9 cellular contexts compared by ENCODE assay signal in the genomic region with DNA sequence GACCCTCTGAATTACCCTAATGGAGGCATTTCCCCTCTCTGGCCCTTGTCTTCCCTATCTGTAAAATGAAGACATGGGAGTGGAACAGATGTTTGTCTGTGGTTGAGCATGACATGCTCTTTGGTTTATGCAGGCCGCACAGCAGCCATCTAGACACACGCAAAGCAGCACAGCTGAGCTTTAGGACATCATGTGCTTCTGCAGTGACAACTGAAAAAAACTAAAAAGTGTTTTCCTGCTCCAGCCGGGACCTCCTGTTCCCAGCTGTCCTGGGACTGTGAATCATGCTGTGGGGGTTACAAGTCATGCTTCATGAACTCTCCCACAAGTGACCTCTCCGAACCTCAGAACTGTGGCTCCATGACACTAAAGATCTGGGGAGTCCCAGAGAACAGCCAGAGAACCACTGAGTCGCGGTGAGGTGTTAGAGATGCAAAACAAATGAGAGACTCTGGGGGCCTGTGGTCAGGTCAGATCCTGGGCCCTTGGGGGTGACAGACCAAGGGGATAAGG. TPM values are rescaled to one million over a fixed set of nuclear protein-coding genes. Genes with fewer than 3 reads are reported as not detected.
DNase-seq lines count a peak whose midpoint lies in the region; ATAC-seq, FAIRE-seq and TF ChIP-seq lines count a peak whose summit lies in the region.
"Had no signal": no experiment of that assay in that cellular context is flagged by ENCODE, and none has a peak within 500 bp of the region (broad histone marks: within the 10 kb centered on the region; RNA-seq: fewer than 3 reads in every experiment).

No MANE protein-coding gene starts in this region.

- no peaks in the 10 kb centered on the region for H3K9me3 ChIP-seq in Karpas-422 (ENCODE audit: low read length)
- H3K9me3 ChIP-seq in K562 (replicated peaks; ENCODE audit: control insufficient read depth, insufficient read depth, low read depth, low read length), result no peaks in the 10 kb centered on the region
- H3K9me3 ChIP-seq in mucosa of descending colon, result no peaks in the 10 kb centered on the region

- CTCF ChIA-PET in K562 (lab: Yijun Ruan, JAX; ENCODE audit: low intra/inter-chr PET ratio), result no interaction called here

- no peaks in the 10 kb centered on the region for H3K9me1 ChIP-seq in K562 (ENCODE audit: control insufficient read depth, insufficient read depth, low read length)

- H3K4me2 ChIP-seq in Karpas-422 (ENCODE audit: low read depth, low read length, poor library complexity, severe bottlenecking), result no peak overlapping the region
- H3K4me2 ChIP-seq in K562 (ENCODE audit: insufficient read depth, low read length), result no peak overlapping the region

- in situ Hi-C loops in K562 (cut with MboI), result no loop called here

- H2AFZ ChIP-seq in Karpas-422 (ENCODE audit: low read length), result no peak overlapping the region
- no peak overlapping the region for H2AFZ ChIP-seq in K562 (ENCODE audit: low read depth, low read length)

- ATAC-seq in GM21717 (IDR thresholded peaks at IDR 0.05; ENCODE audit: unreplicated experiment) (peak; percentile 48), K562 (no peak), mucosa of descending colon (peak; percentile 5)

- FAIRE-seq in K562 (lab: Jason Lieb, UNC), result no peak
- FAIRE-seq: TTC549 had no signal

- no peaks in the 10 kb centered on the region for H4K20me1 ChIP-seq in Karpas-422 (ENCODE audit: insufficient read depth, low read depth, low read length)
- H4K20me1 ChIP-seq in K562 (replicated peaks; ENCODE audit: control insufficient read depth, insufficient read depth, low read length), result no peaks in the 10 kb centered on the region

- H3K4me3 ChIP-seq in GM12875 (ENCODE audit: low read depth, low read length) (peak overlapping the region; percentile 88), Karpas-422 (ENCODE audit: low read length) (no peak overlapping the region), K562 (no peak overlapping the region), mucosa of descending colon (no peak overlapping the region)

- H3K9me2 ChIP-seq in Karpas-422 (replicated peaks; ENCODE audit: insufficient read depth, low read length), result no peaks in the 10 kb centered on the region

- H3K79me2 ChIP-seq in Karpas-422 (ENCODE audit: low read length) (no peaks in the 10 kb centered on the region), K562 (ENCODE audit: control insufficient read depth, insufficient read depth, low read length) (peaks cover 9% of the 10 kb centered on the region; the same call in 1 of the 3 replicates)

- H3K27ac ChIP-seq in Karpas-422 (ENCODE audit: low read length) (no peak overlapping the region), K562 (ENCODE audit: extremely low read depth, low read depth, low read length) (no peak overlapping the region)

- TF ChIP-seq CTCF in GM12875 (IDR thresholded peaks at IDR 0.05; ENCODE audit: borderline replicate concordance, insufficient read depth, low read depth, low read length), result no peak
- TF ChIP-seq CTCF in K562 (IDR thresholded peaks at IDR 0.05 in 2 of 3, conservative IDR thresholded peaks at IDR 0.05 in 1 of 3; ENCODE audit: insufficient read depth in 2 of 3, low read depth in 1 of 3, low read length in 3 of 3), result no peak
- no peak for TF ChIP-seq CTCF in mucosa of descending colon (IDR thresholded peaks at IDR 0.05)

- 48% methylated on average over 6 of the region's 6 CpGs for WGBS in K562 (ENCODE audit: insufficient coverage, low coverage, missing lambda C conversion rate)

- no peak for TF ChIP-seq POLR2A in K562 (conservative IDR thresholded peaks at IDR 0.05)

- POLR2A ChIA-PET in K562 (lab: Yijun Ruan, JAX), result interaction anchor here (1.4 to 1.6 kb wide), 2 partner anchors 10 to 17 kb away, joined by 4 to 5 read pairs; no protein-coding TSS in a partner anchor

- no peak for TF ChIP-seq EP300 in K562 (IDR thresholded peaks at IDR 0.05; ENCODE audit: low read length)

- intact Hi-C loops in K562 (cut with micrococcal nuclease), result no loop called here
- intact Hi-C loops in mucosa of descending colon (cut with DNase I, micrococcal nuclease), result no loop called here

- H3K4me1 ChIP-seq in Karpas-422 (ENCODE audit: low read length), result peaks cover 8% of the 10 kb centered on the region
- peaks cover 18 to 23% of the 10 kb centered on the region in 2 experiments for H3K4me1 ChIP-seq in K562 (replicated peaks in 1 of 2; ENCODE audit: control insufficient read depth in 2 of 2, insufficient read depth in 2 of 2, low read length in 2 of 2)
- peaks cover 59% of the 10 kb centered on the region for H3K4me1 ChIP-seq in mucosa of descending colon (ENCODE audit: low read depth)

- BruUV-seq in K562 (replicated peaks; lab: Mats Ljungman, UMichigan), result no TSS peak

- TF ChIP-seq RAD21 in K562 (CRISPR knock-in tag; conservative IDR thresholded peaks at IDR 0.05 in 1 of 2, IDR thresholded peaks at IDR 0.05 in 1 of 2), result no peak

- H3K36me3 ChIP-seq in Karpas-422 (ENCODE audit: insufficient read depth, low read length) (no peaks in the 10 kb centered on the region), K562 (ENCODE audit: control insufficient read depth, insufficient read depth, low read length) (no peaks in the 10 kb centered on the region), mucosa of descending colon (ENCODE audit: low read depth) (no peaks in the 10 kb centered on the region)

- no peak overlapping the region for H3K9ac ChIP-seq in Karpas-422 (ENCODE audit: low read length)
- no peak overlapping the region; a peak in 1 of 4 replicates for H3K9ac ChIP-seq in K562 (ENCODE audit: insufficient read depth in 1 of 2, low read depth in 2 of 2, low read length in 2 of 2)

- DNase-seq in Karpas-422, result peak; percentile 40
- DNase-seq in K562 (ENCODE audit: extremely low read depth in 1 of 4, low spot score in 3 of 4), result no peak
- DNase-seq in mucosa of descending colon, result peak; percentile 33 to 56 (median 42)
- DNase-seq in NCI-H2029 treated with DMSO at 0.1 percent for 48 hours (lab: John Stamatoyannopoulos, UW), result no peak
- DNase-seq in pons (ENCODE audit: low spot score), result no peak
- DNase-seq in activated gamma-delta T cell (lab: John Stamatoyannopoulos, UW), result no peak

- H3K27me3 ChIP-seq in Karpas-422 (ENCODE audit: low read length) (no peaks in the 10 kb centered on the region), K562 (ENCODE audit: control insufficient read depth in 2 of 2, insufficient read depth in 2 of 2, low read length in 2 of 2) (no peaks in the 10 kb centered on the region)

TF ChIP-seq in K562, 482 proteins besides CTCF, POLR2A, EP300 and RAD21 (continues in another document):
- TF ChIP-seq DACH1 (IDR thresholded peaks at IDR 0.05; ENCODE audit: partially characterized antibody) (no peak), CBFA2T3 (IDR thresholded peaks at IDR 0.05) (peak; percentile 36; the same call in 1 of the 2 replicates), ESRRB (CRISPR knock-in tag; IDR thresholded peaks at IDR 0.05; ENCODE audit: borderline replicate concordance) (no peak)

RNA-seq across cellular contexts. Expression of a gene that starts 1.7 kb away (rescaled TPM):
- total RNA-seq in Karpas-422 (2014; rRNA removed; shearing (Covaris generic); ENCODE audit: low replicate concordance), result not detected in 2 replicates
- total RNA-seq in K562 (2011; cell fraction: chromatin; rRNA removed; ENCODE audit: low replicate concordance), result 5.3 and 6.3 TPM in 2 replicates
- 3.0 and 4.2 TPM in 2 replicates for total RNA-seq in K562 (2011; cell fraction: nucleolus; rRNA removed)
- total RNA-seq in K562 (2011; cell fraction: nucleoplasm; rRNA removed), result 5.6 and 6.4 TPM in 2 replicates
- total RNA-seq in K562 (2014; rRNA removed) (13.6 and 20.2 TPM in 2 replicates), K562 (2014; rRNA removed; fragmentation: Illumina TruSeq; extraction: Trizol) (14.6 and 15.8 TPM in 2 replicates), K562 (2015; rRNA removed; fragmentation: Illumina TruSeq; extraction: Trizol) (27.7 and 28.5 TPM in 2 replicates), K562 (2021) (13.0 and 13.7 TPM in 2 replicates), mucosa of descending colon (10 to 100 TPM in 2 of 3 donors, 1 to 10 TPM in 1; 9.3 to 21.6 (median 19.2) TPM)
- polyA plus RNA-seq in K562 (2011; rRNA removed) (13.9 and 29.5 TPM in 2 replicates), K562 (2014; fragmentation: Illumina TruSeq; extraction: Trizol) (18.8 and 19.7 TPM in 2 replicates), K562 (2014; fragmentation: Nextera tagmentation; extraction: Ambion mirVana) (1 to 10 TPM; 4.1 to 6.7 TPM), K562 (2014; rRNA removed) (12.8 and 13.5 TPM in 2 replicates)
- polyA plus RNA-seq in K562 (2011; cell fraction: cytosol; rRNA removed), result 13.9 and 39.1 TPM in 2 replicates
- 7.9 and 20.9 TPM in 2 replicates for polyA plus RNA-seq in K562 (2011; cell fraction: nucleus; rRNA removed)
- 24.7 and 45.6 TPM in 2 replicates for polyA plus RNA-seq in K562 (2012)
- 5.6 and 14.2 TPM in 2 replicates for polyA minus RNA-seq in K562 (2011; rRNA and poly(A)+ RNA removed)
- polyA minus RNA-seq in K562 (2011; cell fraction: cytosol; rRNA and poly(A)+ RNA removed), result 4.0 and 5.6 TPM in 2 replicates
- polyA minus RNA-seq in K562 (2011; cell fraction: nucleus; rRNA and poly(A)+ RNA removed), result 2.3 and 5.7 TPM in 2 replicates

RNA-seq across cellular contexts. Expression of a gene that starts 21.4 kb away (rescaled TPM):
- total RNA-seq in Karpas-422 (2014; rRNA removed; shearing (Covaris generic); ENCODE audit: low replicate concordance), result 20.5 and 37.5 TPM in 2 replicates
- total RNA-seq in K562 (2011; cell fraction: chromatin; rRNA removed; ENCODE audit: low replicate concordance), result 64.1 and 143 TPM in 2 replicates
- total RNA-seq in K562 (2011; cell fraction: nucleolus; rRNA removed), result 28.9 and 49.2 TPM in 2 replicates
- total RNA-seq in K562 (2011; cell fraction: nucleoplasm; rRNA removed), result 56.8 and 84.8 TPM in 2 replicates
- total RNA-seq in K562 (2014; rRNA removed), result 34.5 and 35.2 TPM in 2 replicates
- total RNA-seq in K562 (2014; rRNA removed; fragmentation: Illumina TruSeq; extraction: Trizol), result 51.0 and 56.8 TPM in 2 replicates
- total RNA-seq in K562 (2015; rRNA removed; fragmentation: Illumina TruSeq; extraction: Trizol), result 45.4 and 49.9 TPM in 2 replicates
- total RNA-seq in K562 (2021), result 57.0 and 64.8 TPM in 2 replicates
- polyA plus RNA-seq in K562 (2011; rRNA removed), result 56.8 and 75.0 TPM in 2 replicates
- 30.5 and 54.8 TPM in 2 replicates for polyA plus RNA-seq in K562 (2011; cell fraction: cytosol; rRNA removed)
- polyA plus RNA-seq in K562 (2011; cell fraction: nucleus; rRNA removed), result 48.6 and 85.0 TPM in 2 replicates
- 40.1 and 49.3 TPM in 2 replicates for polyA plus RNA-seq in K562 (2012)
- 57.0 and 64.9 TPM in 2 replicates for polyA plus RNA-seq in K562 (2014; fragmentation: Illumina TruSeq; extraction: Trizol)
- 10 to 100 TPM; 20.4 to 29.6 TPM for polyA plus RNA-seq in K562 (2014; fragmentation: Nextera tagmentation; extraction: Ambion mirVana)
- polyA plus RNA-seq in K562 (2014; rRNA removed), result 36.5 and 39.1 TPM in 2 replicates
- polyA minus RNA-seq in K562 (2011; rRNA and poly(A)+ RNA removed), result 78.1 and 119 TPM in 2 replicates
- 39.0 and 51.9 TPM in 2 replicates for polyA minus RNA-seq in K562 (2011; cell fraction: cytosol; rRNA and poly(A)+ RNA removed)
- polyA minus RNA-seq in K562 (2011; cell fraction: nucleus; rRNA and poly(A)+ RNA removed), result 36.8 and 62.8 TPM in 2 replicates
- 10 to 100 TPM; 50.8 to 56.4 (median 52.9) TPM for total RNA-seq in mucosa of descending colon

Comparison
In these comparisons a context has a peak if more than half of its experiments do, and no peak if none do; other contexts are left out.
1. DNase-seq: peak in Karpas-422 (single experiment) and mucosa of descending colon (3 of 3); none in K562 (0 of 4), NCI-H2029 treated with DMSO at 0.1 percent for 48 hours (single experiment), pons (single experiment) and activated gamma-delta T cell (single experiment).